Comparison of ENCODE assay signal across 1 cellular context in the genomic region with DNA sequence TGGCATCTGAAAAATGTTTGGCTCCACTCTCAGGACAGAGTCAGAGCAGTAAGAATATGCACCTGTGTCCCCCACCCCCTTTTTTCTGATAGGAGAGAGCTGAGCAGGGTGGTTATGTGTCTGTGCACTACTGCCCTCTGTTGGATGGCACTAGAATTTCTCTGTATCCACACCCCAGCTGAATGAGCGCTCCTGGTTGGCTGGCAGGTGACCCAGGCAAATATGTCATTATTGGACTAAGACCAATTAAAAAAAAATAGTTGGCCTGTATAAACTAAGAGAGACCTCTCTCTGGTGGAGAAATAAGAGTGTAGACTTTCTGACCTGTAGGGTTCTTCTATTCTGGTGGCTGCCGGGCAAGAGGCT.
TF ChIP-seq lines count a peak whose summit lies in the region.

No MANE protein-coding gene starts in this region.

TF ChIP-seq in GM23338, 12 proteins besides CTCF, POLR2A, EP300 and RAD21 (continued from another document):
- TF ChIP-seq, protein P1, sequence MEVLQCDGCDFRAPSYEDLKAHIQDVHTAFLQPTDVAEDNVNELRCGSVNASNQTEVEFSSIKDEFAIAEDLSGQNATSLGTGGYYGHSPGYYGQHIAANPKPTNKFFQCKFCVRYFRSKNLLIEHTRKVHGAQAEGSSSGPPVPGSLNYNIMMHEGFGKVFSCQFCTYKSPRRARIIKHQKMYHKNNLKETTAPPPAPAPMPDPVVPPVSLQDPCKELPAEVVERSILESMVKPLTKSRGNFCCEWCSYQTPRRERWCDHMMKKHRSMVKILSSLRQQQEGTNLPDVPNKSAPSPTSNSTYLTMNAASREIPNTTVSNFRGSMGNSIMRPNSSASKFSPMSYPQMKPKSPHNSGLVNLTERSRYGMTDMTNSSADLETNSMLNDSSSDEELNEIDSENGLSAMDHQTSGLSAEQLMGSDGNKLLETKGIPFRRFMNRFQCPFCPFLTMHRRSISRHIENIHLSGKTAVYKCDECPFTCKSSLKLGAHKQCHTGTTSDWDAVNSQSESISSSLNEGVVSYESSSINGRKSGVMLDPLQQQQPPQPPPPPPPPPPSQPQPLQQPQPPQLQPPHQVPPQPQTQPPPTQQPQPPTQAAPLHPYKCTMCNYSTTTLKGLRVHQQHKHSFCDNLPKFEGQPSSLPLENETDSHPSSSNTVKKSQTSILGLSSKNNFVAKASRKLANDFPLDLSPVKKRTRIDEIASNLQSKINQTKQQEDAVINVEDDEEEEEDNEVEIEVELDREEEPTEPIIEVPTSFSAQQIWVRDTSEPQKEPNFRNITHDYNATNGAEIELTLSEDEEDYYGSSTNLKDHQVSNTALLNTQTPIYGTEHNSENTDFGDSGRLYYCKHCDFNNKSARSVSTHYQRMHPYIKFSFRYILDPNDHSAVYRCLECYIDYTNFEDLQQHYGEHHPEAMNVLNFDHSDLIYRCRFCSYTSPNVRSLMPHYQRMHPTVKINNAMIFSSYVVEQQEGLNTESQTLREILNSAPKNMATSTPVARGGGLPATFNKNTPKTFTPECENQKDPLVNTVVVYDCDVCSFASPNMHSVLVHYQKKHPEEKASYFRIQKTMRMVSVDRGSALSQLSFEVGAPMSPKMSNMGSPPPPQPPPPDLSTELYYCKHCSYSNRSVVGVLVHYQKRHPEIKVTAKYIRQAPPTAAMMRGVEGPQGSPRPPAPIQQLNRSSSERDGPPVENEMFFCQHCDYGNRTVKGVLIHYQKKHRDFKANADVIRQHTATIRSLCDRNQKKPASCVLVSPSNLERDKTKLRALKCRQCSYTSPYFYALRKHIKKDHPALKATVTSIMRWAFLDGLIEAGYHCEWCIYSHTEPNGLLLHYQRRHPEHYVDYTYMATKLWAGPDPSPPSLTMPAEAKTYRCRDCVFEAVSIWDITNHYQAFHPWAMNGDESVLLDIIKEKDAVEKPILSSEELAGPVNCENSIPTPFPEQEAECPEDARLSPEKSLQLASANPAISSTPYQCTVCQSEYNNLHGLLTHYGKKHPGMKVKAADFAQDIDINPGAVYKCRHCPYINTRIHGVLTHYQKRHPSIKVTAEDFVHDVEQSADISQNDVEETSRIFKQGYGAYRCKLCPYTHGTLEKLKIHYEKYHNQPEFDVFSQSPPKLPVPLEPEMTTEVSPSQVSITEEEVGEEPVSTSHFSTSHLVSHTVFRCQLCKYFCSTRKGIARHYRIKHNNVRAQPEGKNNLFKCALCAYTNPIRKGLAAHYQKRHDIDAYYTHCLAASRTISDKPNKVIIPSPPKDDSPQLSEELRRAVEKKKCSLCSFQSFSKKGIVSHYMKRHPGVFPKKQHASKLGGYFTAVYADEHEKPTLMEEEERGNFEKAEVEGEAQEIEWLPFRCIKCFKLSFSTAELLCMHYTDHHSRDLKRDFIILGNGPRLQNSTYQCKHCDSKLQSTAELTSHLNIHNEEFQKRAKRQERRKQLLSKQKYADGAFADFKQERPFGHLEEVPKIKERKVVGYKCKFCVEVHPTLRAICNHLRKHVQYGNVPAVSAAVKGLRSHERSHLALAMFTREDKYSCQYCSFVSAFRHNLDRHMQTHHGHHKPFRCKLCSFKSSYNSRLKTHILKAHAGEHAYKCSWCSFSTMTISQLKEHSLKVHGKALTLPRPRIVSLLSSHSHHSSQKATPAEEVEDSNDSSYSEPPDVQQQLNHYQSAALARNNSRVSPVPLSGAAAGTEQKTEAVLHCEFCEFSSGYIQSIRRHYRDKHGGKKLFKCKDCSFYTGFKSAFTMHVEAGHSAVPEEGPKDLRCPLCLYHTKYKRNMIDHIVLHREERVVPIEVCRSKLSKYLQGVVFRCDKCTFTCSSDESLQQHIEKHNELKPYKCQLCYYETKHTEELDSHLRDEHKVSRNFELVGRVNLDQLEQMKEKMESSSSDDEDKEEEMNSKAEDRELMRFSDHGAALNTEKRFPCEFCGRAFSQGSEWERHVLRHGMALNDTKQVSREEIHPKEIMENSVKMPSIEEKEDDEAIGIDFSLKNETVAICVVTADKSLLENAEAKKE (CRISPR knock-in tag; IDR thresholded peaks at IDR 0.05), result no peak
- TF ChIP-seq CREB1 (CRISPR knock-in tag; IDR thresholded peaks at IDR 0.05; ENCODE audit: low read depth), result no peak; the same call in 1 of the 2 replicates
- TF ChIP-seq POLR2AphosphoS5 (IDR thresholded peaks at IDR 0.05; ENCODE audit: low read depth), result no peak
- TF ChIP-seq ZNF114 (CRISPR knock-in tag; IDR thresholded peaks at IDR 0.05), result no peak
- TF ChIP-seq REST (IDR thresholded peaks at IDR 0.05; ENCODE audit: unreplicated experiment), result no peak
- no peak for TF ChIP-seq ZNF331 (CRISPR knock-in tag; IDR thresholded peaks at IDR 0.05; ENCODE audit: low read depth)
- no peak for TF ChIP-seq EZH2 (IDR thresholded peaks at IDR 0.05; ENCODE audit: low read depth, unreplicated experiment)
- no peak for TF ChIP-seq NANOG (IDR thresholded peaks at IDR 0.05; ENCODE audit: borderline replicate concordance)
- no peak for TF ChIP-seq STAT1 (IDR thresholded peaks at IDR 0.05; ENCODE audit: unreplicated experiment)
- no peak for TF ChIP-seq EZH2phosphoT487 (IDR thresholded peaks at IDR 0.05; ENCODE audit: unreplicated experiment)
- TF ChIP-seq JUNB (IDR thresholded peaks at IDR 0.05; ENCODE audit: unreplicated experiment), result no peak
